31 cellular contexts compared by ENCODE assay signal in genomic region chrX:70254909-70255308, GRCh38. TPM values are rescaled to one million over a fixed set of nuclear protein-coding genes. Genes with fewer than 3 reads are reported as not detected.
DNase-seq lines count a peak whose midpoint lies in the region; ATAC-seq and TF ChIP-seq lines count a peak whose summit lies in the region.
"Had no signal": no experiment of that assay in that cellular context is flagged by ENCODE, and none has a peak within 500 bp of the region (broad histone marks: within the 10 kb centered on the region; RNA-seq: fewer than 3 reads in every experiment).

No MANE protein-coding gene starts in this region.

- no peak overlapping the region for H3K9ac ChIP-seq in HCT116 (ENCODE audit: low read length)
- no peak overlapping the region for H3K9ac ChIP-seq in smooth muscle cell (ENCODE audit: low read depth)

- no peak overlapping the region for H3K4me3 ChIP-seq in Caco-2 (ENCODE audit: low read depth, low read length)
- 0 out of 4 replicates have a peak overlapping the region, but pooled peaks of 1 of the 2 experiments have one; percentile 13 for H3K4me3 ChIP-seq in HCT116 (replicated peaks in 1 of 2; ENCODE audit: low read depth in 1 of 2, low read length in 2 of 2)
- no peak overlapping the region for H3K4me3 ChIP-seq in smooth muscle cell
- H3K4me3 ChIP-seq: A549, GM23338, HAP-1, SK-N-MC had no signal

- no peak for TF ChIP-seq POLR2A in HCT116 (IDR thresholded peaks at IDR 0.05; ENCODE audit: borderline replicate concordance, extremely low read depth, insufficient read depth, insufficient read length)

- H3K36me3 ChIP-seq in Caco-2 (ENCODE audit: control insufficient read depth, insufficient read depth, low read length) (no peaks in the 10 kb centered on the region), HCT116 (ENCODE audit: control insufficient read depth in 1 of 2, insufficient read depth in 2 of 2, low read length in 2 of 2) (no peaks in the 10 kb centered on the region), smooth muscle cell (ENCODE audit: low read depth) (no peaks in the 10 kb centered on the region)
- H3K36me3 ChIP-seq: HAP-1 had no signal

- POLR2A ChIA-PET in Caco-2 (lab: Charles Lee) (no interaction called here), HCT116 (lab: Charles Lee) (no interaction called here)

- no peaks in the 10 kb centered on the region for H3F3A ChIP-seq in smooth muscle cell (ENCODE audit: low read depth)

- DNase-seq in Caco-2 (peak in 1 of 2 experiments; percentile 4), HCT116 (ENCODE audit: low read depth, low spot score) (peak; percentile 54), smooth muscle cell (lab: John Stamatoyannopoulos, UW; ENCODE audit: unreplicated experiment) (no peak), NCI-H82 treated with DMSO at 0.1 percent for 48 hours (lab: John Stamatoyannopoulos, UW; ENCODE audit: unreplicated experiment) (no peak)
- no peak for DNase-seq in activated naive CD8-positive, alpha-beta T cell treated with anti-CD3 and anti-CD28 coated beads, Interleukin-2, amount 50 U/mL, for 24 hours
- DNase-seq: C1 segment of cervical spinal cord; CD4-positive, alpha-beta memory T cell; DMS153; KBM-7; MV-4-11; NCI-H1105; NCI-H1436 treated with DMSO at 0.1 percent for 48 hours; NCI-H187 treated with DMSO at 0.1 percent for 48 hours; NCI-H2171 treated with DMSO at 0.1 percent for 48 hours; NCI-H524; NCI-H82; SIG-M5; SW 1271 had no signal

- H3K4me1 ChIP-seq in Caco-2 (peaks cover 17% of the 10 kb centered on the region), HCT116 (ENCODE audit: control insufficient read depth in 1 of 2, insufficient read depth in 2 of 2, low read length in 2 of 2) (peaks cover 16 to 46% of the 10 kb centered on the region in 2 experiments), smooth muscle cell (ENCODE audit: low read depth) (no peaks in the 10 kb centered on the region)

- H4K20me1 ChIP-seq in HCT116 (ENCODE audit: insufficient read depth) (no peaks in the 10 kb centered on the region), smooth muscle cell (ENCODE audit: low read depth) (no peaks in the 10 kb centered on the region)

- no peak for TF ChIP-seq CTCF in Caco-2 (IDR thresholded peaks at IDR 0.05; ENCODE audit: insufficient read depth in 1 of 2, low read depth in 1 of 2, low read length in 1 of 2, severe bottlenecking in 1 of 2, unreplicated experiment in 1 of 2)
- TF ChIP-seq CTCF in HCT116 (IDR thresholded peaks at IDR 0.05 in 2 of 3, conservative IDR thresholded peaks at IDR 0.05 in 1 of 3; ENCODE audit: borderline replicate concordance in 1 of 3, insufficient read depth in 1 of 3, low read depth in 2 of 3, low read length in 2 of 3) = no peak
- no peak for TF ChIP-seq CTCF in smooth muscle cell (IDR thresholded peaks at IDR 0.05; ENCODE audit: borderline replicate concordance, insufficient read depth, poor library complexity, severe bottlenecking)

- intact Hi-C loops in Caco-2 (cut with micrococcal nuclease; ENCODE audit: unreplicated experiment) = no loop called here
- intact Hi-C loops in HCT116 (cut with micrococcal nuclease) = no loop called here

- peak overlapping the region; percentile 9 for H3K4me3 Mint-ChIP-seq in Caco-2 (ENCODE audit: unreplicated experiment)
- no peak overlapping the region for H3K4me3 Mint-ChIP-seq in activated naive CD8-positive, alpha-beta T cell treated with anti-CD3 and anti-CD28 coated beads, Interleukin-2, amount 50 U/mL, for 24 hours
- H3K4me3 Mint-ChIP-seq: GM23338; T-helper 1 cell treated with Interleukin-12 subunit alpha and Interleukin-12 subunit beta and Interleukin-4 antibody, amounts not matched to agents 30 μg/mL and 1 μg/mL, for 36 hours had no signal

- no peak overlapping the region for H3K27ac Mint-ChIP-seq in Caco-2 (ENCODE audit: unreplicated experiment)
- no peak overlapping the region for H3K27ac Mint-ChIP-seq in activated naive CD8-positive, alpha-beta T cell treated with anti-CD3 and anti-CD28 coated beads, Interleukin-2, amount 50 U/mL, for 24 hours
- H3K27ac Mint-ChIP-seq: CD4-positive, alpha-beta memory T cell; GM23338; T-helper 1 cell treated with Interleukin-12 subunit alpha and Interleukin-12 subunit beta and Interleukin-4 antibody, amounts not matched to agents 30 μg/mL and 1 μg/mL, for 36 hours had no signal

- CTCF ChIA-PET in Caco-2 (lab: Charles Lee) (no interaction called here), HCT116 (lab: Charles Lee) (no interaction called here)

- H3K27me3 Mint-ChIP-seq in Caco-2 (ENCODE audit: insufficient read depth, unreplicated experiment) = no peaks in the 10 kb centered on the region
- H3K27me3 Mint-ChIP-seq in activated naive CD8-positive, alpha-beta T cell treated with anti-CD3 and anti-CD28 coated beads, Interleukin-2, amount 50 U/mL, for 24 hours = no peaks in the 10 kb centered on the region
- H3K27me3 Mint-ChIP-seq: CD4-positive, alpha-beta memory T cell had no signal

- no peaks in the 10 kb centered on the region for H3K9me2 ChIP-seq in HCT116 (ENCODE audit: insufficient read depth)

- H3K9me3 Mint-ChIP-seq in Caco-2 (ENCODE audit: unreplicated experiment) = no peaks in the 10 kb centered on the region
- H3K9me3 Mint-ChIP-seq in activated naive CD8-positive, alpha-beta T cell treated with anti-CD3 and anti-CD28 coated beads, Interleukin-2, amount 50 U/mL, for 24 hours = peaks cover 7% of the 10 kb centered on the region
- H3K9me3 Mint-ChIP-seq: CD4-positive, alpha-beta memory T cell; GM23338; T-helper 1 cell treated with Interleukin-12 subunit alpha and Interleukin-12 subunit beta and Interleukin-4 antibody, amounts not matched to agents 30 μg/mL and 1 μg/mL, for 36 hours had no signal

- RAD21 ChIA-PET in HCT116 (lab: Charles Lee; ENCODE audit: low non-redundant PET in 1 of 2, low total read pairs in 2 of 2, uncharacterized antibody in 2 of 2, unreplicated experiment in 2 of 2) = no interaction called here

- 82% methylated on average over 3 of the region's 3 CpGs for WGBS in smooth muscle cell (ENCODE audit: low lambda C conversion rate)

- H2AFZ ChIP-seq in HCT116 (ENCODE audit: low read depth, low read length, poor library complexity, severe bottlenecking) (no peak overlapping the region), smooth muscle cell (ENCODE audit: low read depth) (no peak overlapping the region)
- H2AFZ ChIP-seq: GM23338 had no signal

- H3K79me2 ChIP-seq in HCT116 (ENCODE audit: insufficient read depth, low read length) (no peaks in the 10 kb centered on the region), smooth muscle cell (ENCODE audit: low read depth) (no peaks in the 10 kb centered on the region)

- no TSS peak for BruUV-seq in Caco-2 (replicated peaks; lab: Mats Ljungman, UMichigan)
- TSS peak; percentile 63 for BruUV-seq in HCT116 (replicated peaks; lab: Mats Ljungman, UMichigan)

- ATAC-seq in HCT116 (peak; percentile 49), HG02840 (IDR thresholded peaks at IDR 0.05; ENCODE audit: low FRiP score, unreplicated experiment) (no peak), HG03108 (IDR thresholded peaks at IDR 0.05; ENCODE audit: unreplicated experiment) (no peak), GM21526 (IDR thresholded peaks at IDR 0.05; ENCODE audit: low FRiP score, unreplicated experiment) (no peak)
- ATAC-seq in activated naive CD8-positive, alpha-beta T cell treated with anti-CD3 and anti-CD28 coated beads, Interleukin-2, amount 50 U/mL, for 24 hours = peak; percentile 48
- ATAC-seq: A549, GM23338, Panc1 had no signal

- H3K9me3 ChIP-seq in Caco-2 (no peaks in the 10 kb centered on the region), HCT116 (ENCODE audit: control insufficient read depth in 1 of 2, insufficient read depth in 1 of 2, low read depth in 1 of 2, low read length in 2 of 2) (no peaks in the 10 kb centered on the region), smooth muscle cell (replicated peaks; ENCODE audit: low read depth) (no peaks in the 10 kb centered on the region)
- H3K9me3 ChIP-seq: A549, HAP-1 had no signal

- H3K4me2 ChIP-seq in HCT116 (ENCODE audit: low read length) = peak overlapping the region; percentile 66
- H3K4me2 ChIP-seq in smooth muscle cell = no peak overlapping the region
- H3K4me2 ChIP-seq: A549, GM23338 had no signal

- peaks cover 32% of the 10 kb centered on the region for H3K4me1 Mint-ChIP-seq in Caco-2 (ENCODE audit: low read depth, unreplicated experiment)
- peaks cover 27% of the 10 kb centered on the region for H3K4me1 Mint-ChIP-seq in activated naive CD8-positive, alpha-beta T cell treated with anti-CD3 and anti-CD28 coated beads, Interleukin-2, amount 50 U/mL, for 24 hours
- H3K4me1 Mint-ChIP-seq: CD4-positive, alpha-beta memory T cell had no signal

- H3K36me3 Mint-ChIP-seq in Caco-2 (ENCODE audit: insufficient read depth, unreplicated experiment) = no peaks in the 10 kb centered on the region
- H3K36me3 Mint-ChIP-seq in activated naive CD8-positive, alpha-beta T cell treated with anti-CD3 and anti-CD28 coated beads, Interleukin-2, amount 50 U/mL, for 24 hours (ENCODE audit: low read depth) = peaks cover 4% of the 10 kb centered on the region

- peak overlapping the region; percentile 71 for H3K27ac ChIP-seq in HCT116 (ENCODE audit: low read depth, low read length)
- H3K27ac ChIP-seq in smooth muscle cell (ENCODE audit: low read depth) = peak overlapping the region; percentile 87
- H3K27ac ChIP-seq: A549, RWPE1, SK-N-MC had no signal

- TF ChIP-seq RAD21 in HCT116 (IDR thresholded peaks at IDR 0.05; ENCODE audit: low read depth) = no peak

- no peaks in the 10 kb centered on the region for H3K27me3 ChIP-seq in Caco-2 (replicated peaks; ENCODE audit: control insufficient read depth, insufficient read depth, low read length)
- no peaks in the 10 kb centered on the region for H3K27me3 ChIP-seq in HCT116 (ENCODE audit: insufficient read depth, low read length)
- H3K27me3 ChIP-seq in smooth muscle cell (ENCODE audit: low read depth) = no peaks in the 10 kb centered on the region

RNA-seq across cellular contexts. Expression of gene P2RY4, which starts 5.1 kb away (rescaled TPM):
- 0.18 TPM in 1 of 2 replicates, not detected in the other for total RNA-seq in Caco-2 (2022)
- not detected for total RNA-seq in HCT116 (2021; ENCODE audit: unreplicated experiment)
- polyA plus RNA-seq in HCT116 (2012) = 0.04 and 0.21 TPM in 2 replicates
- 0.09 TPM in 1 of 2 replicates, not detected in the other for total RNA-seq in smooth muscle cell
- polyA plus RNA-seq in smooth muscle cell = 0.14 TPM in 1 of 2 replicates, not detected in the other
- total RNA-seq: Daoy, LHCN-M2, MCF 10A had no signal
- polyA plus RNA-seq: CD4-positive, alpha-beta memory T cell; GM23338 had no signal

RNA-seq across cellular contexts. Expression of gene ARR3, which starts 13.2 kb away (rescaled TPM):
- total RNA-seq in Caco-2 (2022) (not detected in 2 replicates), HCT116 (2021; ENCODE audit: unreplicated experiment) (not detected), smooth muscle cell (not detected in 2 replicates)
- polyA plus RNA-seq in HCT116 (2012) = 0.10 TPM in 1 of 2 replicates, not detected in the other
- 0.24 TPM in 1 of 2 replicates, not detected in the other for polyA plus RNA-seq in smooth muscle cell
- total RNA-seq: CD4-positive, alpha-beta memory T cell; Daoy; GM23338; LHCN-M2; MCF 10A had no signal
- polyA plus RNA-seq: A549; CD4-positive, alpha-beta memory T cell; GM23338 had no signal

RNA-seq across cellular contexts. Expression of gene AWAT1, which starts 20.5 kb away (rescaled TPM):
- total RNA-seq in Caco-2 (2022) = not detected in 2 replicates
- not detected for total RNA-seq in HCT116 (2021; ENCODE audit: unreplicated experiment)
- polyA plus RNA-seq in HCT116 (2012) = not detected in 2 replicates
- not detected in 2 replicates for total RNA-seq in smooth muscle cell
- not detected in 2 replicates for polyA plus RNA-seq in smooth muscle cell
- total RNA-seq: CD4-positive, alpha-beta memory T cell; Daoy; GM23338; LHCN-M2; MCF 10A had no signal
- polyA plus RNA-seq: A549; CD4-positive, alpha-beta memory T cell; GM23338 had no signal

RNA-seq across cellular contexts. Expression of gene RAB41, which starts 27.1 kb away (rescaled TPM):
- total RNA-seq in Caco-2 (2022) (not detected in 2 replicates), HCT116 (2021; ENCODE audit: unreplicated experiment) (not detected), smooth muscle cell (not detected in 2 replicates)
- 0.11 and 0.18 TPM in 2 replicates for polyA plus RNA-seq in HCT116 (2012)
- polyA plus RNA-seq in smooth muscle cell = 0.19 and 0.39 TPM in 2 replicates
- total RNA-seq: CD4-positive, alpha-beta memory T cell; Daoy; GM23338; LHCN-M2; MCF 10A had no signal
- polyA plus RNA-seq: A549; CD4-positive, alpha-beta memory T cell; GM23338 had no signal

RNA-seq across cellular contexts. Expression of gene PDZD11, which starts 34.8 kb away (rescaled TPM):
- total RNA-seq in Caco-2 (2022) (44.4 and 45.0 TPM in 2 replicates), HCT116 (2021; ENCODE audit: unreplicated experiment) (29.6 TPM), smooth muscle cell (60.8 and 63.1 TPM in 2 replicates)
- polyA plus RNA-seq in HCT116 (2012) = 33.1 and 43.5 TPM in 2 replicates
- 69.7 and 73.9 TPM in 2 replicates for polyA plus RNA-seq in smooth muscle cell

Comparison
In these comparisons a context has a peak if more than half of its experiments do, and no peak if none do; other contexts are left out.
1. ATAC-seq: peak in HCT116 (single experiment) and activated naive CD8-positive, alpha-beta T cell treated with anti-CD3 and anti-CD28 coated beads, Interleukin-2, amount 50 U/mL, for 24 hours (single experiment); none in HG02840 (single experiment), HG03108 (single experiment) and GM21526 (single experiment).